29 cellular contexts compared by ENCODE assay signal in the genomic region with DNA sequence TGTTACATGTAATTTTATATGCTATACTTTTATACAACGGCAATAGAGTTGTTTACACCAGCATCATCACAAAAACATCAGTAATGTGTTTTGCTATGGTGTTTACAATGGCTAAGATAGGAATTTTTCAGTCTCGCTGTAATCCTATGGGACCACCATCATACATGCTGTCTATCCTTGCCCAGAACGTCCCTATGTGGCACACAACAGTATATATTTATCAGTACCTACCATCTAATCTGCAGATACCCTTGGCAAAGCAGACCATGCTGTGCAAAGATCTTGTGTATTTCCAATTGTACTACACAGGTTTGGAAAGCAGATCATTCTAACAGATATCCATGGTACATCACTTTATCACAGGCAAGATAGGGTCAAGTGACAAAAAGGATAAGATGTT.
"Had no signal": no experiment of that assay in that cellular context is flagged by ENCODE, and none has a peak within 500 bp of the region (broad histone marks: within the 10 kb centered on the region; RNA-seq: fewer than 3 reads in every experiment).

No MANE protein-coding gene starts in this region.

- ATAC-seq: stimulated activated effector memory CD8-positive, alpha-beta T cell treated with anti-CD3 and anti-CD28 coated beads, Interleukin-12 subunit alpha, Interleukin-12 subunit beta, amount 100 ng/mL, for 72 hours; stimulated activated memory B cell treated with anti-CD40 and anti-IgM and Interleukin-4, amounts not matched to agents 10 μg/mL and 1 μg/mL and 100 μg/mL, for 72 hours; stimulated activated naive B cell treated with anti-CD40 and anti-IgM and Interleukin-4, amounts not matched to agents 10 μg/mL and 1 μg/mL and 100 μg/mL, for 72 hours; stimulated activated naive CD8-positive, alpha-beta T cell treated with anti-CD3 and anti-CD28 coated beads, Interleukin-15, amount 100 ng/mL, for 72 hours; stimulated activated naive CD8-positive, alpha-beta T cell treated with anti-CD3 and anti-CD28 coated beads, Interleukin-15, Interleukin-2, amounts not matched to agents 100 U/mL and 50 U/mL, for 24 hours; upper lobe of right lung had no signal

- H3K9me3 Mint-ChIP-seq: stimulated activated effector memory CD8-positive, alpha-beta T cell treated with anti-CD3 and anti-CD28 coated beads, Interleukin-12 subunit alpha, Interleukin-12 subunit beta, amount 100 ng/mL, for 72 hours; stimulated activated memory B cell treated with anti-CD40 and anti-IgM and Interleukin-4, amounts not matched to agents 10 μg/mL and 1 μg/mL and 100 μg/mL, for 72 hours; stimulated activated naive B cell treated with anti-CD40 and anti-IgM and Interleukin-4, amounts not matched to agents 10 μg/mL and 1 μg/mL and 100 μg/mL, for 72 hours; stimulated activated naive CD8-positive, alpha-beta T cell treated with anti-CD3 and anti-CD28 coated beads, Interleukin-15, amount 100 ng/mL, for 72 hours; stimulated activated naive CD8-positive, alpha-beta T cell treated with anti-CD3 and anti-CD28 coated beads, Interleukin-15, Interleukin-2, amounts not matched to agents 100 ng/mL and 50 ng/mL, for 24 hours; type B pancreatic cell had no signal

- H3K4me3 Mint-ChIP-seq: stimulated activated effector memory CD8-positive, alpha-beta T cell treated with anti-CD3 and anti-CD28 coated beads, Interleukin-12 subunit alpha, Interleukin-12 subunit beta, amount 100 ng/mL, for 72 hours; stimulated activated memory B cell treated with anti-CD40 and anti-IgM and Interleukin-4, amounts not matched to agents 10 μg/mL and 1 μg/mL and 100 μg/mL, for 72 hours; stimulated activated naive B cell treated with anti-CD40 and anti-IgM and Interleukin-4, amounts not matched to agents 10 μg/mL and 1 μg/mL and 100 μg/mL, for 72 hours; stimulated activated naive CD8-positive, alpha-beta T cell treated with anti-CD3 and anti-CD28 coated beads, Interleukin-15, amount 100 ng/mL, for 72 hours; stimulated activated naive CD8-positive, alpha-beta T cell treated with anti-CD3 and anti-CD28 coated beads, Interleukin-15, Interleukin-2, amounts not matched to agents 100 ng/mL and 50 ng/mL, for 24 hours; type B pancreatic cell had no signal

- H3K27me3 Mint-ChIP-seq: stimulated activated memory B cell treated with anti-CD40 and anti-IgM and Interleukin-4, amounts not matched to agents 10 μg/mL and 1 μg/mL and 100 μg/mL, for 72 hours; stimulated activated naive B cell treated with anti-CD40 and anti-IgM and Interleukin-4, amounts not matched to agents 10 μg/mL and 1 μg/mL and 100 μg/mL, for 72 hours; stimulated activated naive CD8-positive, alpha-beta T cell treated with anti-CD3 and anti-CD28 coated beads, Interleukin-15, amount 100 ng/mL, for 72 hours; stimulated activated naive CD8-positive, alpha-beta T cell treated with anti-CD3 and anti-CD28 coated beads, Interleukin-15, Interleukin-2, amounts not matched to agents 100 ng/mL and 50 ng/mL, for 24 hours; type B pancreatic cell had no signal

- H3K9me3 ChIP-seq: stomach, suprapubic skin, testis, thoracic aorta, thyroid gland, tibial artery, tibial nerve, transverse colon, upper lobe of left lung, upper lobe of right lung, uterus, vagina had no signal

- H3K27me3 ChIP-seq: stomach, suprapubic skin, testis, thyroid gland, tibial artery, tibial nerve, transverse colon, upper lobe of left lung, upper lobe of right lung, uterus, vagina had no signal

- H3K4me1 ChIP-seq: suprapubic skin, testis, thyroid gland, tibial artery, upper lobe of left lung, upper lobe of right lung, uterus, vagina had no signal

- H3K36me3 ChIP-seq: thyroid gland, uterus had no signal

- DNase-seq: stimulated activated CD4-positive, alpha-beta T cell treated with anti-CD3 and anti-CD28 coated beads, Interleukin-2, amount 100 ng/mL, for 48 hours; stimulated activated CD4-positive, alpha-beta T cell treated with anti-CD3 and anti-CD28 coated beads, Interleukin-4, amount 100 ng/mL, for 1 hour; stimulated activated CD4-positive, alpha-beta T cell treated with anti-CD3 and anti-CD28 coated beads, Interleukin-4, amount 100 ng/mL, for 24 hours; stimulated activated CD4-positive, alpha-beta T cell treated with anti-CD3 and anti-CD28 coated beads, Interleukin-4, amount 100 ng/mL, for 4 hours; stimulated activated CD8-positive, alpha-beta memory T cell treated with anti-CD3 and anti-CD28 coated beads, Interleukin-4, amount 100 ng/mL, for 48 hours; stimulated activated naive B cell treated with anti-CD40 and anti-IgM and Interleukin-4, amounts not matched to agents 10 μg/mL and 1 μg/mL and 100 μg/mL, for 72 hours; stimulated activated naive CD4-positive, alpha-beta T cell; stimulated activated naive CD4-positive, alpha-beta T cell treated with Interleukin-2 at 50 U/mL for 16 hours; stimulated activated naive CD8-positive, alpha-beta T cell treated with anti-CD3 and anti-CD28 coated beads, Interleukin-15, amount 100 ng/mL, for 72 hours; stimulated activated naive CD8-positive, alpha-beta T cell treated with anti-CD3 and anti-CD28 coated beads, Interleukin-15, Interleukin-2, amounts not matched to agents 100 U/mL and 50 U/mL, for 24 hours; stomach; substantia nigra; testis; thyroid gland; tibial artery; transverse colon; trophoblast cell; upper lobe of left lung; upper lobe of right lung; uterus had no signal

- FAIRE-seq: urothelium cell line had no signal

- H3K27ac ChIP-seq: stomach, suprapubic skin, testis, thoracic aorta, thyroid gland, tibial artery, tibial nerve, transverse colon, upper lobe of left lung, upper lobe of right lung, uterus, vagina had no signal

- H3K4me3 ChIP-seq: stomach, suprapubic skin, testis, thoracic aorta, thyroid gland, tibial artery, tibial nerve, transverse colon, upper lobe of left lung, upper lobe of right lung, uterus, vagina had no signal

- H3K27ac Mint-ChIP-seq: stimulated activated effector memory CD8-positive, alpha-beta T cell treated with anti-CD3 and anti-CD28 coated beads, Interleukin-12 subunit alpha, Interleukin-12 subunit beta, amount 100 ng/mL, for 72 hours; stimulated activated memory B cell treated with anti-CD40 and anti-IgM and Interleukin-4, amounts not matched to agents 10 μg/mL and 1 μg/mL and 100 μg/mL, for 72 hours; stimulated activated naive B cell treated with anti-CD40 and anti-IgM and Interleukin-4, amounts not matched to agents 10 μg/mL and 1 μg/mL and 100 μg/mL, for 72 hours; stimulated activated naive CD8-positive, alpha-beta T cell treated with anti-CD3 and anti-CD28 coated beads, Interleukin-15, amount 100 ng/mL, for 72 hours; stimulated activated naive CD8-positive, alpha-beta T cell treated with anti-CD3 and anti-CD28 coated beads, Interleukin-15, Interleukin-2, amounts not matched to agents 100 ng/mL and 50 ng/mL, for 24 hours; type B pancreatic cell had no signal
